Comparison of ENCODE assay signal across 8 cellular contexts in genomic region chr14:65102441-65103149, GRCh38. TPM values are rescaled to one million over a fixed set of nuclear protein-coding genes. Genes with fewer than 3 reads are reported as not detected.
DNase-seq lines count a peak whose midpoint lies in the region; ATAC-seq and TF ChIP-seq lines count a peak whose summit lies in the region.

Gene MAX (minus strand): TSS chr14:65102517. CDS start chr14:65102339, 178 bp downstream.

- no peak for TF ChIP-seq EP300 in gastroesophageal sphincter (IDR thresholded peaks at IDR 0.05)

- 0% methylated on average over 8 of the region's 61 CpGs; no CpG with 5 or more reads in 1 of the 2 donors for WGBS in gastroesophageal sphincter (ENCODE audit: low coverage in 1 of 2), 2 donors

- CTCF ChIA-PET in HEK293T (lab: Yijun Ruan, JAX), result interaction anchor here (0.5 to 1.3 kb wide), 5 partner anchors 16 to 940 kb away, joined by 3 to 6 read pairs (median 4); no protein-coding TSS in a partner anchor
- CTCF ChIA-PET in activated naive CD4-positive, alpha-beta T cell treated with anti-CD3 and anti-CD28 coated beads, Interleukin-2, amount 10 ng/mL, durations not matched to agents 7 days and 5 days (lab: Charles Lee), result no interaction called here

- peak; percentile 64 to 67 for TF ChIP-seq POLR2A in gastroesophageal sphincter (IDR thresholded peaks at IDR 0.05)

- H3K9me3 ChIP-seq in gastroesophageal sphincter (no peaks in the 10 kb centered on the region), neutrophil (no peaks in the 10 kb centered on the region)

- TF ChIP-seq CTCF in gastroesophageal sphincter (IDR thresholded peaks at IDR 0.05), result peak in 2 of 4 experiments; percentile 6 to 21
- TF ChIP-seq CTCF in neutrophil (IDR thresholded peaks at IDR 0.05), result peak; percentile 7

- H3K27ac Mint-ChIP-seq in activated naive CD4-positive, alpha-beta T cell treated with anti-CD3 and anti-CD28 coated beads, Interleukin-2, amount 10 ng/mL, durations not matched to agents 7 days and 5 days, result peak within 1 kb of the TSS; percentile 93

- H3K36me3 ChIP-seq in gastroesophageal sphincter (peaks cover 0 to 9% of the 10 kb centered on the region in 2 donors), neutrophil (no peaks in the 10 kb centered on the region)

- DNase-seq in GF-D8 (lab: John Stamatoyannopoulos, UW), result peak; percentile 87
- DNase-seq in HEK293T (ENCODE audit: extremely low spot score), result peak; percentile 95
- DNase-seq in NAMALWA (ENCODE audit: low spot score), result peak; percentile 92
- peak; percentile 96 for DNase-seq in SK-N-DZ (ENCODE audit: low spot score)
- DNase-seq in activated naive CD4-positive, alpha-beta T cell treated with anti-CD3 and anti-CD28 coated beads, Interleukin-2, amount 10 ng/mL, durations not matched to agents 7 days and 5 days, result peak; percentile 99
- peak; percentile 87 to 100 (median 98) for DNase-seq in substantia nigra (lab: John Stamatoyannopoulos, UW)

- ATAC-seq in gastroesophageal sphincter, result peak; percentile 98

- H3K27me3 Mint-ChIP-seq in activated naive CD4-positive, alpha-beta T cell treated with anti-CD3 and anti-CD28 coated beads, Interleukin-2, amount 10 ng/mL, durations not matched to agents 7 days and 5 days, result peaks cover 16% of the 10 kb centered on the region

- H3K27me3 ChIP-seq in gastroesophageal sphincter (no peaks in the 10 kb centered on the region), neutrophil (no peaks in the 10 kb centered on the region)

- no peaks in the 10 kb centered on the region for H3K9me3 Mint-ChIP-seq in activated naive CD4-positive, alpha-beta T cell treated with anti-CD3 and anti-CD28 coated beads, Interleukin-2, amount 10 ng/mL, durations not matched to agents 7 days and 5 days

- H3K36me3 Mint-ChIP-seq in activated naive CD4-positive, alpha-beta T cell treated with anti-CD3 and anti-CD28 coated beads, Interleukin-2, amount 10 ng/mL, durations not matched to agents 7 days and 5 days, result peaks cover 27% of the 10 kb centered on the region

- peak within 1 kb of the TSS; percentile 64 to 93 (median 92) for H3K27ac ChIP-seq in gastroesophageal sphincter
- H3K27ac ChIP-seq in neutrophil, result peak within 1 kb of the TSS; percentile 88
- H3K27ac ChIP-seq in substantia nigra (ENCODE audit: low read depth, low read length, poor library complexity, severe bottlenecking), result peak within 1 kb of the TSS; percentile 76

- peak within 1 kb of the TSS; percentile 90 for H3K4me3 Mint-ChIP-seq in activated naive CD4-positive, alpha-beta T cell treated with anti-CD3 and anti-CD28 coated beads, Interleukin-2, amount 10 ng/mL, durations not matched to agents 7 days and 5 days

- H3K4me1 Mint-ChIP-seq in activated naive CD4-positive, alpha-beta T cell treated with anti-CD3 and anti-CD28 coated beads, Interleukin-2, amount 10 ng/mL, durations not matched to agents 7 days and 5 days, result peaks cover 44% of the 10 kb centered on the region

- H3K4me1 ChIP-seq in gastroesophageal sphincter (peaks cover 5 to 48% (median 16%) of the 10 kb centered on the region in 3 donors), neutrophil (ENCODE audit: control insufficient read depth in 1 of 2, insufficient read depth in 1 of 2, low read depth in 1 of 2, low read length in 1 of 2) (peaks cover 45 to 47% of the 10 kb centered on the region in 2 experiments)

- POLR2A ChIA-PET in HEK293T (lab: Yijun Ruan, JAX), result interaction anchor here (1.0 to 1.7 kb wide), 3 partner anchors 9 to 116 kb away, joined by 4 to 6 read pairs (median 4); partner anchors contain the start of gene FNTB

- H3K4me3 ChIP-seq in gastroesophageal sphincter (peak within 1 kb of the TSS; percentile 74 to 82), neutrophil (ENCODE audit: low read depth in 1 of 2, low read length in 1 of 2) (peak within 1 kb of the TSS; percentile 70 to 89)

TF ChIP-seq in HEK293T, 16 proteins besides CTCF, POLR2A, EP300 and RAD21:
- no peak for TF ChIP-seq SP1 (IDR thresholded peaks at IDR 0.05)
- no peak for TF ChIP-seq LEF1 (IDR thresholded peaks at IDR 0.05; ENCODE audit: borderline replicate concordance)
- no peak for TF ChIP-seq CTBP1 (IDR thresholded peaks at IDR 0.05; ENCODE audit: borderline replicate concordance)
- TF ChIP-seq SUZ12 (IDR thresholded peaks at IDR 0.05), result peak; percentile 77
- TF ChIP-seq FOXK2 (IDR thresholded peaks at IDR 0.05), result no peak
- TF ChIP-seq ELF4 (IDR thresholded peaks at IDR 0.05), result no peak; the same call in 1 of the 2 replicates
- peak; percentile 82 for TF ChIP-seq L3MBTL2 (conservative IDR thresholded peaks at IDR 0.05)
- TF ChIP-seq PKNOX1 (IDR thresholded peaks at IDR 0.05), result no peak
- TF ChIP-seq BHLHE40 (IDR thresholded peaks at IDR 0.05; ENCODE audit: borderline replicate concordance), result no peak
- peak; percentile 75 for TF ChIP-seq ARNT (IDR thresholded peaks at IDR 0.05)
- no peak for TF ChIP-seq ZNF384 (IDR thresholded peaks at IDR 0.05)
- no peak for TF ChIP-seq TARDBP (IDR thresholded peaks at IDR 0.05)
- TF ChIP-seq FOXM1 (IDR thresholded peaks at IDR 0.05; ENCODE audit: borderline replicate concordance), result no peak
- TF ChIP-seq NFRKB (IDR thresholded peaks at IDR 0.05), result no peak
- TF ChIP-seq HDGF (IDR thresholded peaks at IDR 0.05; ENCODE audit: borderline replicate concordance), result no peak

RNA-seq across cellular contexts. Expression of gene MAX, which starts in this region (rescaled TPM):
- polyA plus RNA-seq in SK-N-DZ (2014; cell fraction: cytosol; rRNA removed), result 36.6 and 38.1 TPM in 2 replicates
- 20.2 and 22.4 TPM in 2 replicates for polyA plus RNA-seq in SK-N-DZ (2014; cell fraction: nucleus; rRNA removed)
- total RNA-seq in gastroesophageal sphincter, result 10 to 100 TPM; 61.8 to 87.1 (median 80.9) TPM

Comparison
In these comparisons a context has a peak if more than half of its experiments do, and no peak if none do; other contexts are left out.
1. Peak in every context shown above with its lines: DNase-seq, ATAC-seq, H3K4me3 ChIP-seq and H3K27ac ChIP-seq.